ENCODE assay signal across 11 cellular contexts in the genomic region with DNA sequence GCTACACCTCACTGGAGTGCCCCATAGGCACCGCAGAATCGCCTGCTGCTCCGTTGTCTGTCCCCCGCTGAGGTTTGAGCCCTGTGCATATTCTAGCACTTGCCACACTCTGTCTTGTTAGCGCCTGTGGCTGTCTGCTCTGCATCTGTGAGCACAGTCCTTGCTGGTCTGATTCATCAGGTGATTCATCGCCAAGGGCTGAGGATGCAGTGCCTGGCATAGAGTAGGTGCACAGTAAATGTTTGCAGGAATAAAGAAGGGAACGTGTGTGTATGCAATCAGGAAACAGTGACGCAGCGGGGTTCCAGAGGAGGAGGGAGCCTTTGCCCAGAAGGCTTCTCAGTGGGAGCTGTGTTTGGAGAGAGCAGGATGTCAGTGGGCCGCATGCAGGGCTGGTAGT.
DNase-seq lines count a peak whose midpoint lies in the region; ATAC-seq, FAIRE-seq and TF ChIP-seq lines count a peak whose summit lies in the region.
"Had no signal": no experiment of that assay in that cellular context is flagged by ENCODE, and none has a peak within 500 bp of the region (broad histone marks: within the 10 kb centered on the region; RNA-seq: fewer than 3 reads in every experiment).

No MANE protein-coding gene starts in this region.

- no peak for TF ChIP-seq CTCF in fibroblast of lung (conservative IDR thresholded peaks at IDR 0.05 in 1 of 2, IDR thresholded peaks at IDR 0.05 in 1 of 2; ENCODE audit: low read depth in 1 of 2, low read length in 2 of 2)
- no peak for TF ChIP-seq CTCF in HepG2 (CRISPR knock-in tag; IDR thresholded peaks at IDR 0.05)

- 86% methylated on average over 10 of the region's 10 CpGs for WGBS in right cardiac atrium
- WGBS in aorta, 2 donors, result 87 to 89% methylated on average over 10 of the region's 10 CpGs
- 96% methylated on average over 10 of the region's 10 CpGs for WGBS in HepG2 (ENCODE audit: low lambda C conversion rate)

- TF ChIP-seq EP300 in HepG2 (IDR thresholded peaks at IDR 0.05; ENCODE audit: low read depth in 2 of 2, low read length in 2 of 2) (no peak), HepG2 (CRISPR knock-in tag; IDR thresholded peaks at IDR 0.05; ENCODE audit: borderline replicate concordance) (no peak)

- H3K27ac ChIP-seq in right cardiac atrium (ENCODE audit: low read length), result no peak overlapping the region
- no peak overlapping the region for H3K27ac ChIP-seq in fibroblast of lung (ENCODE audit: insufficient read depth, low read length)
- no peak overlapping the region for H3K27ac ChIP-seq in aorta (ENCODE audit: low read depth in 1 of 2, low read length in 2 of 2)
- no peak overlapping the region for H3K27ac ChIP-seq in HepG2 (ENCODE audit: extremely low read length, insufficient read depth, low read length)

- in situ Hi-C loops in HepG2 (cut with HindIII; ENCODE audit: extremely low pct_ligation_motif_present, low pct_unique_long_range_greater_than_20kb), result no loop called here

- POLR2A ChIA-PET in HepG2 (lab: Yijun Ruan, JAX), result no interaction called here

- no peaks in the 10 kb centered on the region for H3K36me3 ChIP-seq in fibroblast of lung (ENCODE audit: control insufficient read depth, insufficient read depth, low read length)
- no peaks in the 10 kb centered on the region for H3K36me3 ChIP-seq in aorta (ENCODE audit: control insufficient read depth in 1 of 2, insufficient read depth in 2 of 2, low read length in 1 of 2)
- H3K36me3 ChIP-seq in HepG2 (replicated peaks in 1 of 2; ENCODE audit: control insufficient read depth in 1 of 2, insufficient read depth in 2 of 2, low read length in 2 of 2), result peaks cover 3% of the 10 kb centered on the region in 2 experiments; a peak in 1 of 5 replicates

- TF ChIP-seq RAD21 in HepG2 (CRISPR knock-in tag; IDR thresholded peaks at IDR 0.05), result no peak

- TF ChIP-seq POLR2A in HepG2 (IDR thresholded peaks at IDR 0.05; ENCODE audit: insufficient read depth in 1 of 2, low read depth in 2 of 2, low read length in 2 of 2), result no peak

- H3K4me1 ChIP-seq in right cardiac atrium (ENCODE audit: control insufficient read depth, insufficient read depth, low read length) (no peaks in the 10 kb centered on the region), fibroblast of lung (ENCODE audit: control insufficient read depth, extremely low read depth, insufficient read depth, low read length) (no peaks in the 10 kb centered on the region), aorta (ENCODE audit: control insufficient read depth in 1 of 2, insufficient read depth in 2 of 2, low read length in 2 of 2) (no peaks in the 10 kb centered on the region), HepG2 (ENCODE audit: insufficient read depth, low read length) (no peaks in the 10 kb centered on the region)

- no peak for FAIRE-seq in HepG2 (lab: Jason Lieb, UNC)

- no peak overlapping the region for H2AFZ ChIP-seq in fibroblast of lung (ENCODE audit: low read length)
- H2AFZ ChIP-seq in HepG2 (ENCODE audit: low read length), result no peak overlapping the region

- no peak overlapping the region for H3K9ac ChIP-seq in fibroblast of lung (ENCODE audit: insufficient read depth, low read length)
- H3K9ac ChIP-seq in HepG2 (ENCODE audit: insufficient read depth, low read depth, low read length), result no peak overlapping the region

- ATAC-seq in left ventricle myocardium superior, result peak; percentile 12
- ATAC-seq in right cardiac atrium, result no peak
- no peak for ATAC-seq in aorta (ENCODE audit: low FRiP score)
- ATAC-seq in HG03025 (IDR thresholded peaks at IDR 0.05; ENCODE audit: low FRiP score, unreplicated experiment), result no peak
- ATAC-seq in HepG2, result no peak
- no peak for ATAC-seq in HG02840 (IDR thresholded peaks at IDR 0.05; ENCODE audit: low FRiP score, unreplicated experiment)

- H3K79me2 ChIP-seq in fibroblast of lung (ENCODE audit: control insufficient read depth, insufficient read depth, low read length) (no peaks in the 10 kb centered on the region), HepG2 (ENCODE audit: insufficient read depth, low read length) (no peaks in the 10 kb centered on the region)

- intact Hi-C loops in left ventricle myocardium superior (cut with micrococcal nuclease) (no loop called here), right cardiac atrium (cut with DNase I) (no loop called here), aorta (cut with DNase I) (no loop called here), HepG2 (cut with micrococcal nuclease; ENCODE audit: unreplicated experiment) (no loop called here)

- DNase-seq in left ventricle myocardium superior (no peak), right cardiac atrium (no peak), SHP77 treated with DMSO at 0.1 percent for 48 hours (lab: John Stamatoyannopoulos, UW) (peak; percentile 71), fibroblast of lung (ENCODE audit: low read depth in 2 of 2) (peak; percentile 65 to 95), aorta (no peak), HepG2 (ENCODE audit: low spot score) (no peak)
- DNase-seq: CD4-positive, alpha-beta memory T cell; effector CD8-positive, alpha-beta T cell; stimulated activated CD4-positive, alpha-beta T cell treated with anti-CD3 and anti-CD28 coated beads, Interleukin-4, amount 100 ng/mL, for 1 hour had no signal

- H3K9me3 ChIP-seq in right cardiac atrium (ENCODE audit: control insufficient read depth, low read length), result no peaks in the 10 kb centered on the region
- H3K9me3 ChIP-seq in fibroblast of lung (ENCODE audit: control insufficient read depth, insufficient read depth, low read depth, low read length), result no peaks in the 10 kb centered on the region
- H3K9me3 ChIP-seq in aorta (ENCODE audit: control insufficient read depth, low read length), result no peaks in the 10 kb centered on the region
- H3K9me3 ChIP-seq in HepG2 (ENCODE audit: low read length), result no peaks in the 10 kb centered on the region

- H3K4me3 ChIP-seq in right cardiac atrium (ENCODE audit: low read length) (no peak overlapping the region), fibroblast of lung (replicated peaks in 1 of 4; ENCODE audit: control extremely low read depth in 1 of 4, insufficient read depth in 1 of 4, low read depth in 3 of 4, low read length in 4 of 4) (no peak overlapping the region), aorta (ENCODE audit: low read length in 2 of 2) (no peak overlapping the region), HepG2 (replicated peaks in 1 of 3; ENCODE audit: insufficient read depth in 1 of 3, low read depth in 2 of 3, low read length in 3 of 3) (no peak overlapping the region)

- BruUV-seq in HepG2 (replicated peaks; lab: Mats Ljungman, UMichigan), result no TSS peak

- H4K20me1 ChIP-seq in fibroblast of lung (ENCODE audit: control insufficient read depth, extremely low read depth, insufficient read depth, low read length), result no peaks in the 10 kb centered on the region
- no peaks in the 10 kb centered on the region for H4K20me1 ChIP-seq in HepG2 (ENCODE audit: insufficient read depth, low read length)

- H3K27me3 ChIP-seq in right cardiac atrium (ENCODE audit: control insufficient read depth, insufficient read depth) (no peaks in the 10 kb centered on the region), fibroblast of lung (ENCODE audit: control insufficient read depth, insufficient read depth, low read length) (no peaks in the 10 kb centered on the region), aorta (ENCODE audit: control insufficient read depth in 1 of 2, insufficient read depth in 2 of 2, low read length in 1 of 2) (no peaks in the 10 kb centered on the region), HepG2 (ENCODE audit: control insufficient read depth in 1 of 2, insufficient read depth in 2 of 2, low read length in 2 of 2) (no peaks in the 10 kb centered on the region)

- H3K4me2 ChIP-seq in fibroblast of lung (ENCODE audit: extremely low read depth, insufficient read depth, low read length) (no peak overlapping the region), HepG2 (ENCODE audit: low read depth, low read length) (no peak overlapping the region)

- CTCF ChIA-PET in HepG2 (lab: Yijun Ruan, JAX; ENCODE audit: low intra/inter-chr PET ratio, low total read pairs), result no interaction called here

TF ChIP-seq in HepG2, 621 proteins besides CTCF, POLR2A, EP300 and RAD21 (continues in another document):
- TF ChIP-seq, protein P1, sequence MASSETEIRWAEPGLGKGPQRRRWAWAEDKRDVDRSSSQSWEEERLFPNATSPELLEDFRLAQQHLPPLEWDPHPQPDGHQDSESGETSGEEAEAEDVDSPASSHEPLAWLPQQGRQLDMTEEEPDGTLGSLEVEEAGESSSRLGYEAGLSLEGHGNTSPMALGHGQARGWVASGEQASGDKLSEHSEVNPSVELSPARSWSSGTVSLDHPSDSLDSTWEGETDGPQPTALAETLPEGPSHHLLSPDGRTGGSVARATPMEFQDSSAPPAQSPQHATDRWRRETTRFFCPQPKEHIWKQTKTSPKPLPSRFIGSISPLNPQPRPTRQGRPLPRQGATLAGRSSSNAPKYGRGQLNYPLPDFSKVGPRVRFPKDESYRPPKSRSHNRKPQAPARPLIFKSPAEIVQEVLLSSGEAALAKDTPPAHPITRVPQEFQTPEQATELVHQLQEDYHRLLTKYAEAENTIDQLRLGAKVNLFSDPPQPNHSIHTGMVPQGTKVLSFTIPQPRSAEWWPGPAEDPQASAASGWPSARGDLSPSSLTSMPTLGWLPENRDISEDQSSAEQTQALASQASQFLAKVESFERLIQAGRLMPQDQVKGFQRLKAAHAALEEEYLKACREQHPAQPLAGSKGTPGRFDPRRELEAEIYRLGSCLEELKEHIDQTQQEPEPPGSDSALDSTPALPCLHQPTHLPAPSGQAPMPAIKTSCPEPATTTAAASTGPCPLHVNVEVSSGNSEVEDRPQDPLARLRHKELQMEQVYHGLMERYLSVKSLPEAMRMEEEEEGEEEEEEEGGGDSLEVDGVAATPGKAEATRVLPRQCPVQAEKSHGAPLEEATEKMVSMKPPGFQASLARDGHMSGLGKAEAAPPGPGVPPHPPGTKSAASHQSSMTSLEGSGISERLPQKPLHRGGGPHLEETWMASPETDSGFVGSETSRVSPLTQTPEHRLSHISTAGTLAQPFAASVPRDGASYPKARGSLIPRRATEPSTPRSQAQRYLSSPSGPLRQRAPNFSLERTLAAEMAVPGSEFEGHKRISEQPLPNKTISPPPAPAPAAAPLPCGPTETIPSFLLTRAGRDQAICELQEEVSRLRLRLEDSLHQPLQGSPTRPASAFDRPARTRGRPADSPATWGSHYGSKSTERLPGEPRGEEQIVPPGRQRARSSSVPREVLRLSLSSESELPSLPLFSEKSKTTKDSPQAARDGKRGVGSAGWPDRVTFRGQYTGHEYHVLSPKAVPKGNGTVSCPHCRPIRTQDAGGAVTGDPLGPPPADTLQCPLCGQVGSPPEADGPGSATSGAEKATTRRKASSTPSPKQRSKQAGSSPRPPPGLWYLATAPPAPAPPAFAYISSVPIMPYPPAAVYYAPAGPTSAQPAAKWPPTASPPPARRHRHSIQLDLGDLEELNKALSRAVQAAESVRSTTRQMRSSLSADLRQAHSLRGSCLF (CRISPR knock-in tag; IDR thresholded peaks at IDR 0.05; ENCODE audit: borderline replicate concordance), result no peak

Comparison
In these comparisons a context has a peak if more than half of its experiments do, and no peak if none do; other contexts are left out.
1. DNase-seq: peak in SHP77 treated with DMSO at 0.1 percent for 48 hours (single experiment) and fibroblast of lung (2 of 2); none in left ventricle myocardium superior (single experiment), right cardiac atrium (0 of 3), aorta (0 of 2) and HepG2 (single experiment).